29 cellular contexts compared by ENCODE assay signal in genomic region chr2:160165095-160165494, GRCh38. TPM values are rescaled to one million over a fixed set of nuclear protein-coding genes. Genes with fewer than 3 reads are reported as not detected.
"Had no signal": no experiment of that assay in that cellular context is flagged by ENCODE, and none has a peak within 500 bp of the region (broad histone marks: within the 10 kb centered on the region; RNA-seq: fewer than 3 reads in every experiment).

No MANE protein-coding gene starts in this region.

- H3K4me1 Mint-ChIP-seq: immature natural killer cell; memory B cell; naive thymus-derived CD4-positive, alpha-beta T cell; stimulated activated memory B cell treated with anti-CD40 and anti-IgM and Interleukin-4, amounts not matched to agents 10 μg/mL and 1 μg/mL and 100 μg/mL, for 72 hours had no signal

- ATAC-seq: heart right ventricle; left lobe of liver; naive thymus-derived CD4-positive, alpha-beta T cell; psoas muscle; right cardiac atrium; stimulated activated memory B cell treated with anti-CD40 and anti-IgM and Interleukin-4, amounts not matched to agents 10 μg/mL and 1 μg/mL and 100 μg/mL, for 72 hours; stimulated activated naive CD8-positive, alpha-beta T cell treated with anti-CD3 and anti-CD28 coated beads, Interleukin-15, Interleukin-2, amounts not matched to agents 100 U/mL and 50 U/mL, for 24 hours had no signal

- H3K27me3 ChIP-seq: colonic mucosa, esophagus squamous epithelium, heart right ventricle, sigmoid colon, testis, tibial artery had no signal

- H3K27me3 Mint-ChIP-seq: dendritic cell treated with granulocyte-macrophage colony-stimulating factor and Interleukin-4, amounts not matched to agents 40 ng/mL and 50 ng/mL, for 4 days; naive thymus-derived CD4-positive, alpha-beta T cell; type B pancreatic cell had no signal

- H3K4me1 ChIP-seq: colonic mucosa, esophagus squamous epithelium, psoas muscle, sigmoid colon had no signal

- H3K36me3 Mint-ChIP-seq: immature natural killer cell; memory B cell; naive thymus-derived CD4-positive, alpha-beta T cell; stimulated activated memory B cell treated with anti-CD40 and anti-IgM and Interleukin-4, amounts not matched to agents 10 μg/mL and 1 μg/mL and 100 μg/mL, for 72 hours; type B pancreatic cell had no signal

- H3K9me3 Mint-ChIP-seq: dendritic cell treated with granulocyte-macrophage colony-stimulating factor and Interleukin-4, amounts not matched to agents 40 ng/mL and 50 ng/mL, for 4 days; immature natural killer cell; memory B cell; naive thymus-derived CD4-positive, alpha-beta T cell; nephron progenitor cell; stimulated activated memory B cell treated with anti-CD40 and anti-IgM and Interleukin-4, amounts not matched to agents 10 μg/mL and 1 μg/mL and 100 μg/mL, for 72 hours; type B pancreatic cell had no signal

- H3K36me3 ChIP-seq: colonic mucosa, heart right ventricle, sigmoid colon, tibial artery had no signal

- DNase-seq: colonic mucosa; effector CD8-positive, alpha-beta T cell; erythroblast; esophagus squamous epithelium; foreskin melanocyte; glutamatergic neuron; heart right ventricle; hypothalamus; immature natural killer cell; islet precursor cell; naive thymus-derived CD4-positive, alpha-beta T cell; nephron progenitor cell; nucleus accumbens; posterior cingulate gyrus; psoas muscle; right cardiac atrium; sigmoid colon; stimulated activated CD4-positive, alpha-beta T cell treated with anti-CD3 and anti-CD28 coated beads, Interleukin-4, amount 100 ng/mL, for 4 hours; stimulated activated naive CD8-positive, alpha-beta T cell treated with anti-CD3 and anti-CD28 coated beads, Interleukin-15, Interleukin-2, amounts not matched to agents 100 U/mL and 50 U/mL, for 24 hours; substantia nigra; testis; tibial artery had no signal

- H3K27ac ChIP-seq: colonic mucosa, esophagus squamous epithelium, heart right ventricle, psoas muscle, sigmoid colon, tibial artery had no signal

- H3K4me3 Mint-ChIP-seq: dendritic cell treated with granulocyte-macrophage colony-stimulating factor and Interleukin-4, amounts not matched to agents 40 ng/mL and 50 ng/mL, for 4 days; immature natural killer cell; memory B cell; naive thymus-derived CD4-positive, alpha-beta T cell; nephron progenitor cell; stimulated activated memory B cell treated with anti-CD40 and anti-IgM and Interleukin-4, amounts not matched to agents 10 μg/mL and 1 μg/mL and 100 μg/mL, for 72 hours; type B pancreatic cell had no signal

- FAIRE-seq: urothelium cell line had no signal

- H3K27ac Mint-ChIP-seq: dendritic cell treated with granulocyte-macrophage colony-stimulating factor and Interleukin-4, amounts not matched to agents 40 ng/mL and 50 ng/mL, for 4 days; immature natural killer cell; memory B cell; naive thymus-derived CD4-positive, alpha-beta T cell; nephron progenitor cell; stimulated activated memory B cell treated with anti-CD40 and anti-IgM and Interleukin-4, amounts not matched to agents 10 μg/mL and 1 μg/mL and 100 μg/mL, for 72 hours; type B pancreatic cell had no signal

- H3K9me3 ChIP-seq: colonic mucosa, esophagus squamous epithelium, heart right ventricle, psoas muscle, sigmoid colon, testis, tibial artery had no signal

- H3K4me3 ChIP-seq: colonic mucosa, esophagus squamous epithelium, heart right ventricle, lung, psoas muscle, sigmoid colon, testis, tibial artery had no signal

RNA-seq across cellular contexts. Expression of gene ITGB6, which starts 35.0 kb away (rescaled TPM):
- total RNA-seq: naive thymus-derived CD4-positive, alpha-beta T cell; sigmoid colon had no signal
- polyA plus RNA-seq: immature natural killer cell; naive thymus-derived CD4-positive, alpha-beta T cell had no signal
